ENCODE assay signal across 20 cellular contexts in genomic region chr2:88560619-88561307, GRCh38.
DNase-seq lines count a peak whose midpoint lies in the region; ATAC-seq and TF ChIP-seq lines count a peak whose summit lies in the region.
"Had no signal": no experiment of that assay in that cellular context is flagged by ENCODE, and none has a peak within 500 bp of the region (broad histone marks: within the 10 kb centered on the region; RNA-seq: fewer than 3 reads in every experiment).

No MANE protein-coding gene starts in this region.

- ATAC-seq in natural killer cell treated with Interleukin-12 subunit alpha and Interleukin-12 subunit beta and Interleukin-15 and Interleukin-18, amount 100 ng/mL, for 72 hours = peak in 1 of 2 donors; percentile 65
- ATAC-seq in natural killer cell (no peak), HG02610 (IDR thresholded peaks at IDR 0.05; ENCODE audit: unreplicated experiment) (peak; percentile 24), GM21723 (IDR thresholded peaks at IDR 0.05; ENCODE audit: unreplicated experiment) (no peak)
- no peak for ATAC-seq in activated CD8-positive, alpha-beta T cell treated with anti-CD3 and anti-CD28 coated beads for 36 hours
- ATAC-seq in stimulated activated naive B cell treated with anti-CD40 and anti-IgM and Interleukin-4, amounts not matched to agents 10 μg/mL and 1 μg/mL and 100 μg/mL, for 72 hours (replicated peaks) = no peak
- ATAC-seq: sciatic nerve had no signal

- DNase-seq in natural killer cell treated with Interleukin-12 subunit alpha and Interleukin-12 subunit beta and Interleukin-15 and Interleukin-18, amount 100 ng/mL, for 72 hours (ENCODE audit: low spot score) = no peak
- DNase-seq in natural killer cell = no peak
- no peak for DNase-seq in activated CD8-positive, alpha-beta T cell treated with anti-CD3 and anti-CD28 coated beads for 36 hours
- no peak for DNase-seq in stimulated activated naive B cell treated with anti-CD40 and anti-IgM and Interleukin-4, amounts not matched to agents 10 μg/mL and 1 μg/mL and 100 μg/mL, for 72 hours
- DNase-seq in SIG-M5 (lab: John Stamatoyannopoulos, UW) = no peak
- no peak for DNase-seq in NCI-H1694 (lab: John Stamatoyannopoulos, UW)
- DNase-seq: activated CD4-positive, alpha-beta T cell treated with anti-CD3 and anti-CD28 coated beads, Interleukin-2, amount 50 U/mL, for 1 hour; CD4-positive, alpha-beta T cell; central memory CD4-positive, alpha-beta T cell; effector CD4-positive, alpha-beta T cell; esophagus squamous epithelium; left ventricle myocardium inferior; NCI-H446; NK-92 treated with Interleukin-12 subunit alpha and Interleukin-12 subunit beta, amount 100 ng/mL, for 24 hours; SK-N-SH; stomach; upper lobe of left lung had no signal

- peaks cover 0 to 15% of the 10 kb centered on the region in 2 donors for H3K4me1 Mint-ChIP-seq in natural killer cell treated with Interleukin-12 subunit alpha and Interleukin-12 subunit beta and Interleukin-15 and Interleukin-18, amount 100 ng/mL, for 72 hours (ENCODE audit: low read depth in 2 of 2)
- peaks cover 4 to 5% of the 10 kb centered on the region in 2 donors for H3K4me1 Mint-ChIP-seq in natural killer cell
- peaks cover 5% of the 10 kb centered on the region for H3K4me1 Mint-ChIP-seq in activated CD8-positive, alpha-beta T cell treated with anti-CD3 and anti-CD28 coated beads for 36 hours (ENCODE audit: low read depth)
- peaks cover 7 to 31% of the 10 kb centered on the region in 2 donors for H3K4me1 Mint-ChIP-seq in stimulated activated naive B cell treated with anti-CD40 and anti-IgM and Interleukin-4, amounts not matched to agents 10 μg/mL and 1 μg/mL and 100 μg/mL, for 72 hours

- H3K36me3 Mint-ChIP-seq in natural killer cell treated with Interleukin-12 subunit alpha and Interleukin-12 subunit beta and Interleukin-15 and Interleukin-18, amount 100 ng/mL, for 72 hours = peaks cover 13% of the 10 kb centered on the region
- peaks cover 22% of the 10 kb centered on the region for H3K36me3 Mint-ChIP-seq in natural killer cell
- H3K36me3 Mint-ChIP-seq in activated CD8-positive, alpha-beta T cell treated with anti-CD3 and anti-CD28 coated beads for 36 hours (ENCODE audit: low read depth) = peaks cover 14% of the 10 kb centered on the region
- peaks cover 18 to 37% of the 10 kb centered on the region in 2 donors for H3K36me3 Mint-ChIP-seq in stimulated activated naive B cell treated with anti-CD40 and anti-IgM and Interleukin-4, amounts not matched to agents 10 μg/mL and 1 μg/mL and 100 μg/mL, for 72 hours

- no peak for TF ChIP-seq CTCF in natural killer cell (IDR thresholded peaks at IDR 0.05)
- TF ChIP-seq CTCF in activated CD8-positive, alpha-beta T cell treated with anti-CD3 and anti-CD28 coated beads for 36 hours (IDR thresholded peaks at IDR 0.05) = no peak

- peak overlapping the region; percentile 26 to 72 for H3K27ac Mint-ChIP-seq in natural killer cell treated with Interleukin-12 subunit alpha and Interleukin-12 subunit beta and Interleukin-15 and Interleukin-18, amount 100 ng/mL, for 72 hours
- H3K27ac Mint-ChIP-seq in natural killer cell = peak overlapping the region in 1 of 2 donors; percentile 7
- peak overlapping the region; percentile 13 for H3K27ac Mint-ChIP-seq in activated CD8-positive, alpha-beta T cell treated with anti-CD3 and anti-CD28 coated beads for 36 hours
- peak overlapping the region; percentile 85 for H3K27ac Mint-ChIP-seq in stimulated activated naive B cell treated with anti-CD40 and anti-IgM and Interleukin-4, amounts not matched to agents 10 μg/mL and 1 μg/mL and 100 μg/mL, for 72 hours
- H3K27ac Mint-ChIP-seq: CD4-positive, alpha-beta T cell had no signal

- POLR2A ChIA-PET in activated CD8-positive, alpha-beta T cell treated with anti-CD3 and anti-CD28 coated beads for 36 hours (lab: Charles Lee) = no interaction called here

- H3K4me3 Mint-ChIP-seq in natural killer cell treated with Interleukin-12 subunit alpha and Interleukin-12 subunit beta and Interleukin-15 and Interleukin-18, amount 100 ng/mL, for 72 hours = peak overlapping the region; percentile 62
- no peak overlapping the region for H3K4me3 Mint-ChIP-seq in natural killer cell
- H3K4me3 Mint-ChIP-seq in activated CD8-positive, alpha-beta T cell treated with anti-CD3 and anti-CD28 coated beads for 36 hours = no peak overlapping the region
- H3K4me3 Mint-ChIP-seq in stimulated activated naive B cell treated with anti-CD40 and anti-IgM and Interleukin-4, amounts not matched to agents 10 μg/mL and 1 μg/mL and 100 μg/mL, for 72 hours = no peak overlapping the region
- H3K4me3 Mint-ChIP-seq: CD4-positive, alpha-beta T cell had no signal

- CTCF ChIA-PET in activated CD8-positive, alpha-beta T cell treated with anti-CD3 and anti-CD28 coated beads for 36 hours (lab: Charles Lee) = interaction anchor here (2.7 kb wide), 1 partner anchor 109 kb away, joined by 10 read pairs; no protein-coding TSS in a partner anchor

- intact Hi-C loops in natural killer cell (cut with micrococcal nuclease) = no loop called here
- intact Hi-C loops in activated CD8-positive, alpha-beta T cell treated with anti-CD3 and anti-CD28 coated beads for 36 hours (cut with micrococcal nuclease) = no loop called here

- H3K9me3 Mint-ChIP-seq in natural killer cell treated with Interleukin-12 subunit alpha and Interleukin-12 subunit beta and Interleukin-15 and Interleukin-18, amount 100 ng/mL, for 72 hours = no peaks in the 10 kb centered on the region
- H3K9me3 Mint-ChIP-seq in natural killer cell = no peaks in the 10 kb centered on the region
- H3K9me3 Mint-ChIP-seq in activated CD8-positive, alpha-beta T cell treated with anti-CD3 and anti-CD28 coated beads for 36 hours = no peaks in the 10 kb centered on the region
- H3K9me3 Mint-ChIP-seq in stimulated activated naive B cell treated with anti-CD40 and anti-IgM and Interleukin-4, amounts not matched to agents 10 μg/mL and 1 μg/mL and 100 μg/mL, for 72 hours = no peaks in the 10 kb centered on the region
- H3K9me3 Mint-ChIP-seq: CD4-positive, alpha-beta T cell had no signal

- H3K27me3 Mint-ChIP-seq in natural killer cell treated with Interleukin-12 subunit alpha and Interleukin-12 subunit beta and Interleukin-15 and Interleukin-18, amount 100 ng/mL, for 72 hours = no peaks in the 10 kb centered on the region
- no peaks in the 10 kb centered on the region for H3K27me3 Mint-ChIP-seq in natural killer cell (ENCODE audit: low read depth in 2 of 2)
- H3K27me3 Mint-ChIP-seq in activated CD8-positive, alpha-beta T cell treated with anti-CD3 and anti-CD28 coated beads for 36 hours = no peaks in the 10 kb centered on the region
- H3K27me3 Mint-ChIP-seq in stimulated activated naive B cell treated with anti-CD40 and anti-IgM and Interleukin-4, amounts not matched to agents 10 μg/mL and 1 μg/mL and 100 μg/mL, for 72 hours = no peaks in the 10 kb centered on the region
- H3K27me3 Mint-ChIP-seq: CD4-positive, alpha-beta T cell had no signal
